Comparison of ENCODE assay signal across 8 cellular contexts in the genomic region with DNA sequence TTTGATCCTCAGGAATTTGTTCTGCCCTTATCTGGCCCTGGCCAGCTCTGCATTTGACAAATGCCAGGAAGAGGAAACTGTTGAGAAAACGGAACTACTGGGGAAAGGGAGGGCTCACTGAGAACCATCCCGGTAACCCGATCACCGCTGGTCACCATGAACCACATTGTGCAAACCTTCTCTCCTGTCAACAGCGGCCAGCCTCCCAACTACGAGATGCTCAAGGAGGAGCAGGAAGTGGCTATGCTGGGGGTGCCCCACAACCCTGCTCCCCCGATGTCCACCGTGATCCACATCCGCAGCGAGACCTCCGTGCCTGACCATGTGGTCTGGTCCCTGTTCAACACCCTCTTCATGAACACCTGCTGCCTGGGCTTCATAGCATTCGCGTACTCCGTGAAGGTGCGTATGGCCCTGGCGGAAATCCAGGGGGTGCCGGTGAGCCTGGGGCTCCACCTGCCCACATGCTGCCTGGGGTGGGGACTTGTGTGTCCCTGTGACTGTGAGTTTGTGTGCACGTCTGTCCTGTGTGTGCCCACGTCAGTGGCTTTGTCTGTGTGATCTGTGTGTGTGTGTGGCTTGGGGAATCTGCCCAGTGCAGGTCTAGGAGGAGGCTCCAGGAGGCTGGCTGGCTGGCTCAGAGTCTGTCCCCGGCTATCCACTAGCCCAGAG. TPM values are rescaled to one million over a fixed set of nuclear protein-coding genes. Genes with fewer than 3 reads are reported as not detected.
A peak's percentile ranks its signal among the peaks of the same experiment; 100 is the strongest.
DNase-seq lines count a peak whose midpoint lies in the region; FAIRE-seq and TF ChIP-seq lines count a peak whose summit lies in the region.
"Not testable (repeated sequence)": the region's sequence is repeated elsewhere in the genome, so short reads cannot be mapped to it uniquely, and the experiment has no call there.

No MANE protein-coding gene starts in this region.

- not testable (repeated sequence) for H3K36me3 ChIP-seq in skeletal muscle tissue (ENCODE audit: control insufficient read depth in 3 of 3, insufficient read depth in 3 of 3, low read length in 3 of 3)

- H3K27ac ChIP-seq in skeletal muscle tissue (ENCODE audit: low read depth, low read length) = peak overlapping the region; percentile 87

- H3K9me3 Mint-ChIP-seq in T-helper 2 cell treated with Interferon-gamma antibody and Interleukin-4, amounts not matched to agents 5 μg/mL and 100 μg/mL, for 36 hours = not testable (repeated sequence)

- H3K27ac Mint-ChIP-seq in T-helper 2 cell treated with Interferon-gamma antibody and Interleukin-4, amounts not matched to agents 5 μg/mL and 100 μg/mL, for 36 hours = peak overlapping the region; percentile 95

- H3K9ac ChIP-seq in skeletal muscle tissue (ENCODE audit: low read depth in 1 of 3, low read length in 3 of 3) = peak overlapping the region; percentile 73 to 79 (median 74)

- peak overlapping the region; percentile 93 for H3K4me3 Mint-ChIP-seq in T-helper 2 cell treated with Interferon-gamma antibody and Interleukin-4, amounts not matched to agents 5 μg/mL and 100 μg/mL, for 36 hours

- H3K4me3 ChIP-seq in AG09309 (ENCODE audit: control insufficient read depth, low read depth, low read length) (peak overlapping the region; percentile 63), fibroblast of mammary gland (ENCODE audit: control insufficient read depth, low read depth, low read length) (peak overlapping the region; percentile 71), skeletal muscle tissue (ENCODE audit: low read length in 3 of 3) (peak overlapping the region; percentile 68 to 82 (median 82))

- not testable (repeated sequence) for H3K9me3 ChIP-seq in skeletal muscle tissue (ENCODE audit: control insufficient read depth in 3 of 3, low read length in 3 of 3)

- peak; percentile 71 for FAIRE-seq in GM18507 (lab: Jason Lieb, UNC)

- not testable (repeated sequence) for TF ChIP-seq CTCF in AG09309 (IDR thresholded peaks at IDR 0.05; ENCODE audit: control insufficient read depth, insufficient read depth, low read depth, low read length, missing control alignments); fibroblast of mammary gland (conservative IDR thresholded peaks at IDR 0.05; ENCODE audit: control insufficient read depth, insufficient read depth, low read depth, low read length)

- peaks cover 14 to 35% (median 22%) of the 10 kb centered on the region in 3 donors for H3K4me1 ChIP-seq in skeletal muscle tissue (ENCODE audit: control insufficient read depth in 3 of 3, insufficient read depth in 3 of 3, low read length in 3 of 3)

- H3K4me1 Mint-ChIP-seq in T-helper 2 cell treated with Interferon-gamma antibody and Interleukin-4, amounts not matched to agents 5 μg/mL and 100 μg/mL, for 36 hours (ENCODE audit: low read depth) = peaks cover 40% of the 10 kb centered on the region

- H3K27me3 ChIP-seq in skeletal muscle tissue (ENCODE audit: control insufficient read depth in 3 of 3, insufficient read depth in 3 of 3, low read length in 3 of 3) = peaks cover 5 to 19% (median 10%) of the 10 kb centered on the region in 3 donors

- H3K27me3 Mint-ChIP-seq in T-helper 2 cell treated with Interferon-gamma antibody and Interleukin-4, amounts not matched to agents 5 μg/mL and 100 μg/mL, for 36 hours (ENCODE audit: low read depth) = not testable (repeated sequence)

- peaks cover 24% of the 10 kb centered on the region for H3K36me3 Mint-ChIP-seq in T-helper 2 cell treated with Interferon-gamma antibody and Interleukin-4, amounts not matched to agents 5 μg/mL and 100 μg/mL, for 36 hours (ENCODE audit: low read depth)

- peak; percentile 62 for DNase-seq in AG09309 (ENCODE audit: low read depth)
- DNase-seq in GM18507 (ENCODE audit: extremely low spot score, insufficient read length, low read depth) = not testable (repeated sequence)
- peak; percentile 93 for DNase-seq in MV-4-11 (lab: John Stamatoyannopoulos, UW)
- DNase-seq in T-helper 2 cell treated with Interferon-gamma antibody and Interleukin-4, amounts not matched to agents 5 μg/mL and 100 μg/mL, for 36 hours (ENCODE audit: low spot score) = peak; percentile 64
- peak; percentile 51 for DNase-seq in amniotic stem cell (lab: John Stamatoyannopoulos, UW)
- DNase-seq in fibroblast of mammary gland (ENCODE audit: low read depth) = peak; percentile 91
- DNase-seq in lung microvascular endothelial cell (ENCODE audit: low read depth in 2 of 2) = peak; percentile 71 to 77

RNA-seq across cellular contexts. Expression of gene IFITM2, which starts 0.6 kb away (rescaled TPM):
- total RNA-seq in lung microvascular endothelial cell (32.1 and 71.9 TPM in 2 replicates), skeletal muscle tissue (6.3 TPM)

RNA-seq across cellular contexts. Expression of gene IFITM1, which starts 5.7 kb away (rescaled TPM):
- total RNA-seq in lung microvascular endothelial cell (0.20 and 0.87 TPM in 2 replicates), skeletal muscle tissue (13.0 TPM)

RNA-seq across cellular contexts. Expression of gene IFITM5, which starts 8.8 kb away (rescaled TPM):
- total RNA-seq in lung microvascular endothelial cell = not detected in 2 replicates
- total RNA-seq in skeletal muscle tissue = not detected

RNA-seq across cellular contexts. Expression of gene IFITM3, which starts 12.5 kb away (rescaled TPM):
- total RNA-seq in lung microvascular endothelial cell (37.3 and 51.6 TPM in 2 replicates), skeletal muscle tissue (15.7 TPM)

RNA-seq across cellular contexts. Expression of gene PGGHG, which starts 19.2 kb away (rescaled TPM):
- total RNA-seq in lung microvascular endothelial cell = 7.6 and 10.1 TPM in 2 replicates
- 2.6 TPM for total RNA-seq in skeletal muscle tissue
